9 cellular contexts compared by ENCODE assay signal in the genomic region with DNA sequence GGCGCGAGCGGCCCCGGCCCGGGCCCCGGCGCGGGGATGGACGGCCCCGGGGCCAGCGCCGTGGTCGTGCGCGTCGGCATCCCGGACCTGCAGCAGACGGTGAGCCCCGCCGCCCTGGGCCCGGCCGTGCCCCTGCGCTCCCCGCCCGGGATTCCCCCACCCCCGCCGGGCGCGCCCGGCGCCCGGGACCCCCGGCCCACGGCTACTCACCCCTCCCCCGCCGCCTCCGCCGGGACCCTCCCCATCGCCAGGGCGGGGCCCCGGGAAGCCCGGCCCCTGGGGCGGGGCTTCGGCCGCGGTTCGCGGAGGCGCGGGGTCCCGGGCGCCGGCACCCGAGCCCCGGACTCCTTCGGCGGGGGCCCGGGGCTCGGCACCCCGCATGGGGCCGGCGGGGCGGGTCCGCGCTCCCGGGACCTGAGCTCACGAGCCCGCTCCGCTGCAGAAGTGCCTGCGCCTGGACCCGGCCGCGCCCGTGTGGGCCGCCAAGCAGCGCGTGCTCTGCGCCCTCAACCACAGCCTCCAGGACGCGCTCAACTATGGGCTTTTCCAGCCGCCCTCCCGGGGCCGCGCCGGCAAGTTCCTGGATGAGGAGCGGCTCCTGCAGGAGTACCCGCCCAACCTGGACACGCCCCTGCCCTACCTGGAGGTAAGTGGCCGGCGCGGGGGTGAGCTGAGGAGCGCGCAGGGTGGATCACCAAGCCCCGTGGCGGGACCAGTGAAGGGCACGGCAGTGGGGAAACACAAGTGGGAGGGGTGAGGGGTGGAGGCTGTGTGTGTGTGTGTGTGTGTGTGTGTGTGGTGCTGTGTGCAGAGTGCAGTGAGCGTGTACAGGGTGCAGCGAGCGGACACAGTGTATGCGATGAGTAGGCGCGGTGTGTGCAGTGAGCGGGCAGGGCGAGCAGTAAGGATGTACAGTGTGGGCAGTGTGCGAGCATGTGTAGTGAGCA. TPM values are rescaled to one million over a fixed set of nuclear protein-coding genes. Genes with fewer than 3 reads are reported as not detected.
A peak's percentile ranks its signal among the peaks of the same experiment; 100 is the strongest.
DNase-seq lines count a peak whose midpoint lies in the region; ATAC-seq lines count a peak whose summit lies in the region.
"Had no signal": no experiment of that assay in that cellular context is flagged by ENCODE, and none has a peak within 500 bp of the region (broad histone marks: within the 10 kb centered on the region; RNA-seq: fewer than 3 reads in every experiment).

No MANE protein-coding gene starts in this region.

- H3K27ac Mint-ChIP-seq in activated naive CD8-positive, alpha-beta T cell = no peak overlapping the region

- H3K4me1 Mint-ChIP-seq in activated naive CD8-positive, alpha-beta T cell (ENCODE audit: low read depth) = peaks cover 13% of the 10 kb centered on the region

- H3K36me3 Mint-ChIP-seq in activated naive CD8-positive, alpha-beta T cell = no peaks in the 10 kb centered on the region

- H3K36me3 ChIP-seq in MG63 (no peaks in the 10 kb centered on the region), iPS-18a (ENCODE audit: control insufficient read depth, low read depth, low read length) (no peaks in the 10 kb centered on the region), skeletal muscle tissue (ENCODE audit: control insufficient read depth in 3 of 3, insufficient read depth in 3 of 3, low read length in 3 of 3) (peaks cover 0 to 4% (median 3%) of the 10 kb centered on the region in 3 donors)
- H3K36me3 ChIP-seq: neutrophil had no signal

- peak overlapping the region; percentile 73 for H3K4me3 Mint-ChIP-seq in activated naive CD8-positive, alpha-beta T cell

- H3K4me1 ChIP-seq in iPS-18a (ENCODE audit: control insufficient read depth, low read depth, low read length) (peaks cover 5% of the 10 kb centered on the region), skeletal muscle tissue (ENCODE audit: control insufficient read depth in 3 of 3, insufficient read depth in 3 of 3, low read length in 3 of 3) (peaks cover 0 to 11% (median 11%) of the 10 kb centered on the region in 3 donors)

- H3K4me3 ChIP-seq in MG63 (peak overlapping the region; percentile 51), iPS-18a (ENCODE audit: low read length) (peak overlapping the region; percentile 66), skeletal muscle tissue (ENCODE audit: low read length in 3 of 3) (peak overlapping the region; percentile 40 to 79 (median 51))

- no peaks in the 10 kb centered on the region for H3K9me3 ChIP-seq in MG63
- no peaks in the 10 kb centered on the region for H3K9me3 ChIP-seq in iPS-18a (ENCODE audit: control insufficient read depth, low read depth, low read length)
- H3K9me3 ChIP-seq in skeletal muscle tissue (ENCODE audit: control insufficient read depth in 3 of 3, low read length in 3 of 3) = no peaks in the 10 kb centered on the region
- H3K9me3 ChIP-seq: neutrophil had no signal

- peaks cover 9% of the 10 kb centered on the region for H3K27me3 Mint-ChIP-seq in activated naive CD8-positive, alpha-beta T cell

- ATAC-seq in HG02571 (IDR thresholded peaks at IDR 0.05; ENCODE audit: unreplicated experiment) = no peak

- DNase-seq in DMS153 treated with DMSO at 0.1 percent for 48 hours (lab: John Stamatoyannopoulos, UW; ENCODE audit: unreplicated experiment) (peak; percentile 14), MG63 (peak; percentile 57), OCI-M2 (lab: John Stamatoyannopoulos, UW; ENCODE audit: unreplicated experiment) (no peak)
- DNase-seq in effector CD8-positive, alpha-beta T cell (lab: John Stamatoyannopoulos, UW) = no peak

- H3K27ac ChIP-seq in iPS-18a (ENCODE audit: low read length) (no peak overlapping the region), skeletal muscle tissue (ENCODE audit: low read depth, low read length) (no peak overlapping the region)
- H3K27ac ChIP-seq: neutrophil had no signal

- H3K9me3 Mint-ChIP-seq in activated naive CD8-positive, alpha-beta T cell (ENCODE audit: low read depth) = no peaks in the 10 kb centered on the region

- peak overlapping the region; percentile 12 for H3K9ac ChIP-seq in iPS-18a (ENCODE audit: low read length)
- H3K9ac ChIP-seq in skeletal muscle tissue (ENCODE audit: low read depth in 1 of 3, low read length in 3 of 3) = peak overlapping the region in 1 of 3 donors; percentile 62

- H3K27me3 ChIP-seq in MG63 = no peaks in the 10 kb centered on the region
- peaks cover 19% of the 10 kb centered on the region for H3K27me3 ChIP-seq in iPS-18a (ENCODE audit: control insufficient read depth, insufficient read depth, low read length)
- H3K27me3 ChIP-seq in skeletal muscle tissue (ENCODE audit: control insufficient read depth in 3 of 3, insufficient read depth in 3 of 3, low read length in 3 of 3) = peaks cover 41 to 57% (median 57%) of the 10 kb centered on the region in 3 donors

RNA-seq across cellular contexts. Expression of a gene that starts 2.3 kb away (rescaled TPM):
- 1.3 and 2.6 TPM in 2 replicates for total RNA-seq in MG63 (2014; rRNA removed; shearing (Covaris generic); ENCODE audit: low replicate concordance)
- 4.2 TPM for total RNA-seq in skeletal muscle tissue

RNA-seq across cellular contexts. Expression of a gene that starts 46.9 kb away (rescaled TPM):
- total RNA-seq in MG63 (2014; rRNA removed; shearing (Covaris generic); ENCODE audit: low replicate concordance) = 9.8 and 16.0 TPM in 2 replicates
- 5.2 TPM for total RNA-seq in skeletal muscle tissue

Comparison
In these comparisons a context has a peak if more than half of its experiments do, and no peak if none do; other contexts are left out.
1. DNase-seq: peak in DMS153 treated with DMSO at 0.1 percent for 48 hours (single experiment) and MG63 (single experiment); none in OCI-M2 (single experiment) and effector CD8-positive, alpha-beta T cell (single experiment).
2. Peak in every context shown above with its lines, with median percentiles within 50 percentile points of each other: H3K4me3 ChIP-seq.